13 cellular contexts compared by ENCODE assay signal in the genomic region with DNA sequence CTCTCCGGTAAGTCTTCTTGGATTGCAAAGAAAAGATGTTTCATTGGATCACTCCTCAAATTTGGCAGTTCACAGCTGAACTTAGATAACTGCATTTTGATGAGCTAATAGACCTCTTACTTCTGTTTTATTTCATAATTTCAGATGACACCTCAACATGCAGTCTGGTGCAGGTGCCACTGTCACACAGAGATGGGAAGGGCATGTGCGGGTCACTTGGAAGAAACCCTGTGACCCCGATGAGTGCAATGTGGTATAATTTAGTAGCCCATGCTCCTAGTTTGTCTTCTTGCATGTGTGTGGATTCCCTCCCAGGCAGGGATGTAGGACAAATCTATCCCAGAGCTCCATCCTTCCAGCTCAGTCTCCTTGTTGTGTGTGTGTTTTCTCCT. TPM values are rescaled to one million over a fixed set of nuclear protein-coding genes. Genes with fewer than 3 reads are reported as not detected.
DNase-seq lines count a peak whose midpoint lies in the region; ATAC-seq and TF ChIP-seq lines count a peak whose summit lies in the region.
"Had no signal": no experiment of that assay in that cellular context is flagged by ENCODE, and none has a peak within 500 bp of the region (broad histone marks: within the 10 kb centered on the region; RNA-seq: fewer than 3 reads in every experiment).

No MANE protein-coding gene starts in this region.

- peak; percentile 47 for ATAC-seq in CD4-positive, alpha-beta T cell (ENCODE audit: poor library complexity)
- ATAC-seq in GM18909 (IDR thresholded peaks at IDR 0.05; ENCODE audit: poor library complexity, unreplicated experiment) (peak; percentile 10), memory B cell (ENCODE audit: low read depth) (peak; percentile 42), HG03159 (IDR thresholded peaks at IDR 0.05; ENCODE audit: unreplicated experiment) (no peak)

- no peaks in the 10 kb centered on the region for H3K9me2 ChIP-seq in Karpas-422 (replicated peaks; ENCODE audit: insufficient read depth, low read length)

- H3K4me1 Mint-ChIP-seq in CD4-positive, alpha-beta T cell (ENCODE audit: low read depth) = peaks cover 78% of the 10 kb centered on the region
- H3K4me1 Mint-ChIP-seq in memory B cell = peaks cover 53% of the 10 kb centered on the region

- intact Hi-C loops in CD4-positive, alpha-beta T cell (cut with DNase I, micrococcal nuclease) = loop anchor here (1.0 to 5.0 kb wide), 5 partner anchors 9 to 70 kb away; no protein-coding TSS in a partner anchor

- TF ChIP-seq CTCF in CD4-positive, alpha-beta T cell (IDR thresholded peaks at IDR 0.05) = no peak
- TF ChIP-seq CTCF in osteoblast (IDR thresholded peaks at IDR 0.05; ENCODE audit: extremely low read depth, low read depth, low read length) = no peak

- no peaks in the 10 kb centered on the region for H3K9me3 Mint-ChIP-seq in CD4-positive, alpha-beta T cell
- no peaks in the 10 kb centered on the region for H3K9me3 Mint-ChIP-seq in memory B cell
- H3K9me3 Mint-ChIP-seq: nephron had no signal

- no peaks in the 10 kb centered on the region for H3K27me3 Mint-ChIP-seq in CD4-positive, alpha-beta T cell
- no peaks in the 10 kb centered on the region for H3K27me3 Mint-ChIP-seq in memory B cell

- no peaks in the 10 kb centered on the region for H3K9me3 ChIP-seq in CD4-positive, alpha-beta T cell (ENCODE audit: control insufficient read depth, low read length)
- H3K9me3 ChIP-seq in Karpas-422 (ENCODE audit: low read length) = no peaks in the 10 kb centered on the region
- no peaks in the 10 kb centered on the region for H3K9me3 ChIP-seq in osteoblast (ENCODE audit: low read depth, low read length)
- H3K9me3 ChIP-seq in MG63 = no peaks in the 10 kb centered on the region
- H3K9me3 ChIP-seq: tibial nerve had no signal

- H3K27ac Mint-ChIP-seq in CD4-positive, alpha-beta T cell = peak overlapping the region; percentile 97
- peak overlapping the region; percentile 74 for H3K27ac Mint-ChIP-seq in memory B cell
- H3K27ac Mint-ChIP-seq: nephron had no signal

- no peaks in the 10 kb centered on the region for H4K20me1 ChIP-seq in Karpas-422 (ENCODE audit: insufficient read depth, low read depth, low read length)
- no peaks in the 10 kb centered on the region for H4K20me1 ChIP-seq in osteoblast (ENCODE audit: insufficient read depth, low read length)

- H3K4me3 ChIP-seq in Karpas-422 (ENCODE audit: low read length) (peak overlapping the region; percentile 35), osteoblast (ENCODE audit: insufficient read depth, low read length) (no peak overlapping the region), MG63 (no peak overlapping the region)

- H3K79me2 ChIP-seq in Karpas-422 (ENCODE audit: low read length) (no peaks in the 10 kb centered on the region), osteoblast (ENCODE audit: insufficient read depth, low read length) (no peaks in the 10 kb centered on the region)

- H3K4me3 Mint-ChIP-seq in CD4-positive, alpha-beta T cell = peak overlapping the region; percentile 97
- H3K4me3 Mint-ChIP-seq in memory B cell = peak overlapping the region; percentile 82
- H3K4me3 Mint-ChIP-seq: nephron had no signal

- CTCF ChIA-PET in CD4-positive, alpha-beta T cell (lab: Charles Lee) = interaction anchor here (1.4 to 3.2 kb wide), 4 partner anchors 27 to 97 kb away, joined by 4 to 27 read pairs (median 8); no protein-coding TSS in a partner anchor

- H3K4me1 ChIP-seq in Karpas-422 (ENCODE audit: low read length) (peaks cover 32% of the 10 kb centered on the region), osteoblast (ENCODE audit: insufficient read depth, low read length) (no peaks in the 10 kb centered on the region)
- H3K4me1 ChIP-seq: tibial nerve had no signal

- no peak for DNase-seq in CD4-positive, alpha-beta T cell
- no peak for DNase-seq in Karpas-422
- no peak for DNase-seq in memory B cell (ENCODE audit: low spot score in 2 of 2)
- no peak for DNase-seq in putamen (ENCODE audit: low spot score)
- no peak for DNase-seq in osteoblast (ENCODE audit: insufficient read length, low spot score, missing footprints)
- DNase-seq in MG63 = no peak
- DNase-seq: NCI-H774, T1000 had no signal

- no peaks in the 10 kb centered on the region for H3K27me3 ChIP-seq in CD4-positive, alpha-beta T cell (ENCODE audit: control insufficient read depth, insufficient read depth, low read length)
- H3K27me3 ChIP-seq in Karpas-422 (ENCODE audit: low read length) (no peaks in the 10 kb centered on the region), osteoblast (ENCODE audit: insufficient read depth, low read length) (no peaks in the 10 kb centered on the region), MG63 (peaks cover 4% of the 10 kb centered on the region)
- H3K27me3 ChIP-seq: tibial nerve had no signal

- H3K36me3 ChIP-seq in Karpas-422 (ENCODE audit: insufficient read depth, low read length) (no peaks in the 10 kb centered on the region), osteoblast (ENCODE audit: insufficient read depth, low read length) (no peaks in the 10 kb centered on the region), MG63 (no peaks in the 10 kb centered on the region)
- H3K36me3 ChIP-seq: tibial nerve had no signal

- POLR2A ChIA-PET in CD4-positive, alpha-beta T cell (lab: Charles Lee) = interaction anchor here (0.6 to 5.7 kb wide), 13 partner anchors 8 to 219 kb away, joined by 3 to 74 read pairs (median 8); no protein-coding TSS in a partner anchor

- peak overlapping the region; percentile 57 for H3K4me2 ChIP-seq in Karpas-422 (ENCODE audit: low read depth, low read length, poor library complexity, severe bottlenecking)
- H3K4me2 ChIP-seq in osteoblast (ENCODE audit: insufficient read depth, low read length) = no peak overlapping the region

- H2AFZ ChIP-seq in Karpas-422 (ENCODE audit: low read length) (peak overlapping the region; percentile 90), osteoblast (ENCODE audit: low read length) (no peak overlapping the region)

- H3K36me3 Mint-ChIP-seq in CD4-positive, alpha-beta T cell (ENCODE audit: low read depth) = peaks cover 36% of the 10 kb centered on the region
- no peaks in the 10 kb centered on the region for H3K36me3 Mint-ChIP-seq in memory B cell

- H3K9ac ChIP-seq in Karpas-422 (ENCODE audit: low read length) = peak overlapping the region; percentile 41

- peak overlapping the region; percentile 76 for H3K27ac ChIP-seq in CD4-positive, alpha-beta T cell (ENCODE audit: low read depth, low read length)
- H3K27ac ChIP-seq in Karpas-422 (ENCODE audit: low read length) (no peak overlapping the region), osteoblast (ENCODE audit: low read depth, low read length) (no peak overlapping the region)

RNA-seq across cellular contexts. Expression of a gene that starts 0.5 kb away (rescaled TPM):
- 10 to 100 TPM; 39.4 to 39.8 TPM for total RNA-seq in CD4-positive, alpha-beta T cell
- total RNA-seq in Karpas-422 (2014; rRNA removed; shearing (Covaris generic); ENCODE audit: low replicate concordance) = 0.30 and 1.1 TPM in 2 replicates
- not detected in 2 replicates for total RNA-seq in osteoblast
- not detected in 2 replicates for total RNA-seq in MG63 (2014; rRNA removed; shearing (Covaris generic); ENCODE audit: low replicate concordance)
- total RNA-seq: LHCN-M2 had no signal

Comparison
In these comparisons a context has a peak if more than half of its experiments do, and no peak if none do; other contexts are left out.
1. RNA of a gene that starts 0.5 kb away (total RNA-seq): 39.4 to 39.8 TPM in CD4-positive, alpha-beta T cell; 0.30 to 1.1 TPM in Karpas-422, not detected in osteoblast and not detected in MG63; every median in the first group is over 10 times any median in the second.